In the genomic region with DNA sequence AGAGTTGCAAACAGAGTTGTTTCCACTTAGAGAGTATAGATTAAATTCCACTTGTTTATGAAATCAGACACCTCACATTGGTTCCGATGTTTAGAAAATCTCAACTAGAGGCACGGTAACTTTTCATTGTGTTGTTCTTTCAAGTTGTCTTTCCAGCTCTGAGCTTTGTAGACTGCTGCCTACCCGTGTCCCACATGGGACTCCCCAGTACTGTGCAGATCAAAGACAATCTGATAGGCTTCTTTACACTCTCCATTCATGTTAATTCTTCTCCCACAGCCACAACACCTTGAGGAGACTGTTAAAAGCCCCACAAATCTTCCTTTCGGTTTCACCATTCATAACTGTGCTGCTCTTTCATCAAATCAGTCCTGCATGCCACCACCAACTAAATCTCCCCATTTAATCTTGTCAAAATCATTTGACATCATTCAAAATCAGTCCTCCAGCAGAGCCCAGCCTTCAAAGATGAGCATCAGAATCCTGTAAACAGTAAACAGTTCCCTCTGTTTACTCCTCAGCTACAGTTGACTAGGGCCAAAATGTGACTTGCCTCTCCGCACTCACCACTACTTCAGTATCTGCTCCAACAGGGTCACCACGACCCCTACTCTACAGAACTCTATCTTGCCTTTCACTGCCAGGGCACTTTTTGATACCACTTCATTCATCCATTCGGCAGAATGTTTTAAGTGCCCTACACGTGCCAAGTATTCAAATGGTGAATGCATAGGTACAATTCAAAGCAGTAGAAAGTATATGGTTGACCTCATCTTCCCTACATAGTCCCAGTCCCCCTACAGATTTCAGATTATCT, we compare ENCODE assay signal across 1 cellular context.
TF ChIP-seq lines count a peak whose summit lies in the region.

No MANE protein-coding gene starts in this region.

TF ChIP-seq in endothelial cell of umbilical vein, 7 proteins besides CTCF, POLR2A, EP300 and RAD21 (continued from another document):
- TF ChIP-seq FOS (IDR thresholded peaks at IDR 0.05; ENCODE audit: borderline replicate concordance, insufficient read depth, low read length) (no peak), POLR2AphosphoS5 (IDR thresholded peaks at IDR 0.05; ENCODE audit: insufficient read depth, low read depth, low read length) (peak; percentile 63), JUN (IDR thresholded peaks at IDR 0.05; ENCODE audit: borderline replicate concordance, insufficient read depth, insufficient read length, low read depth) (no peak)
- TF ChIP-seq, protein P1, sequence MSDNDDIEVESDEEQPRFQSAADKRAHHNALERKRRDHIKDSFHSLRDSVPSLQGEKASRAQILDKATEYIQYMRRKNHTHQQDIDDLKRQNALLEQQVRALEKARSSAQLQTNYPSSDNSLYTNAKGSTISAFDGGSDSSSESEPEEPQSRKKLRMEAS (IDR thresholded peaks at IDR 0.05; ENCODE audit: insufficient read depth, insufficient read length): no peak
